In the genomic region with DNA sequence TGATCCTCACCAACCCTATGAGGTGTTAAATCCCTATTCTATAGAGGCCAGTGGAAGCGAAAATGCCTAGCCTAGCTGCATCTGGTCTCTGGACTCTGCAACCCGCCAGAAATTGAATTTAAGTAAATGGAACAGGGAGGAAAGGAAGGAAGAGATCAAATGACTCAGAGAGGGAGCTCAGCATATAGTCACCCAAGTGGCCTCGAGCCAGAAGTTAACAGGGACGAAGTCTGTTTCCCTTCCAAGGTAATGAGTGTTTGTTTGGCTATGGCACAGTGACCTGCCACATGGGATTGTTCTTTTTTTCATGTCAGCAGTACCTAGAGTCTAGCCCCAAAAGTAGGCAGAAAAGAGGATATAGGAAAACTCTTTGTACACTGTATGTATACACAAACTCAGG, we compare ENCODE assay signal across 10 cellular contexts.
DNase-seq lines count a peak whose midpoint lies in the region; ATAC-seq and TF ChIP-seq lines count a peak whose summit lies in the region.
"Had no signal": no experiment of that assay in that cellular context is flagged by ENCODE, and none has a peak within 500 bp of the region (broad histone marks: within the 10 kb centered on the region; RNA-seq: fewer than 3 reads in every experiment).

No MANE protein-coding gene starts in this region.

- CTCF ChIA-PET in activated CD4-positive, alpha-beta memory T cell treated with anti-CD3 and anti-CD28 coated beads for 36 hours (lab: Charles Lee): no interaction called here

- H3K27ac ChIP-seq in foreskin keratinocyte: no peak overlapping the region

- ATAC-seq in Right ventricle myocardium superior (ENCODE audit: poor library complexity) (peak; percentile 16), Right ventricle myocardium inferior (no peak), foreskin keratinocyte (peak; percentile 64), GM21576 (IDR thresholded peaks at IDR 0.05; ENCODE audit: unreplicated experiment) (no peak), HG02642 (IDR thresholded peaks at IDR 0.05; ENCODE audit: poor library complexity, unreplicated experiment) (no peak)

- no peaks in the 10 kb centered on the region for H3K36me3 Mint-ChIP-seq in activated CD4-positive, alpha-beta memory T cell treated with anti-CD3 and anti-CD28 coated beads for 36 hours

- DNase-seq in Right ventricle myocardium superior (no peak), Right ventricle myocardium inferior (ENCODE audit: missing footprints) (no peak), SHP77 (lab: John Stamatoyannopoulos, UW) (peak; percentile 22 to 26), foreskin keratinocyte (peak; percentile 44 to 74), ureter (ENCODE audit: low spot score) (peak; percentile 50)
- no peak for DNase-seq in activated CD4-positive, alpha-beta memory T cell treated with anti-CD3 and anti-CD28 coated beads for 36 hours
- DNase-seq: CD4-positive, CD25-positive, alpha-beta regulatory T cell had no signal

- no peaks in the 10 kb centered on the region for H3K27me3 Mint-ChIP-seq in activated CD4-positive, alpha-beta memory T cell treated with anti-CD3 and anti-CD28 coated beads for 36 hours
- H3K27me3 Mint-ChIP-seq: CD4-positive, CD25-positive, alpha-beta regulatory T cell had no signal

- intact Hi-C loops in Right ventricle myocardium superior (cut with DNase I) (no loop called here), Right ventricle myocardium inferior (cut with DNase I) (no loop called here)
- intact Hi-C loops in activated CD4-positive, alpha-beta memory T cell treated with anti-CD3 and anti-CD28 coated beads for 36 hours (cut with micrococcal nuclease): no loop called here

- peaks cover 24% of the 10 kb centered on the region for H3K4me1 ChIP-seq in foreskin keratinocyte

- H3K4me1 Mint-ChIP-seq in activated CD4-positive, alpha-beta memory T cell treated with anti-CD3 and anti-CD28 coated beads for 36 hours (ENCODE audit: low read depth): peaks cover 18% of the 10 kb centered on the region

- H3K9me3 Mint-ChIP-seq in activated CD4-positive, alpha-beta memory T cell treated with anti-CD3 and anti-CD28 coated beads for 36 hours: no peaks in the 10 kb centered on the region
- H3K9me3 Mint-ChIP-seq: CD4-positive, CD25-positive, alpha-beta regulatory T cell had no signal

- no peak overlapping the region for H3K27ac Mint-ChIP-seq in activated CD4-positive, alpha-beta memory T cell treated with anti-CD3 and anti-CD28 coated beads for 36 hours
- H3K27ac Mint-ChIP-seq: CD4-positive, CD25-positive, alpha-beta regulatory T cell had no signal

- no peak for TF ChIP-seq CTCF in foreskin keratinocyte (conservative IDR thresholded peaks at IDR 0.05)

- no peaks in the 10 kb centered on the region for H3K27me3 ChIP-seq in foreskin keratinocyte
- H3K27me3 ChIP-seq: dorsolateral prefrontal cortex had no signal

- no peak overlapping the region for H3K4me3 Mint-ChIP-seq in activated CD4-positive, alpha-beta memory T cell treated with anti-CD3 and anti-CD28 coated beads for 36 hours

- POLR2A ChIA-PET in activated CD4-positive, alpha-beta memory T cell treated with anti-CD3 and anti-CD28 coated beads for 36 hours (lab: Charles Lee): no interaction called here

Comparison
In these comparisons a context has a peak if more than half of its experiments do, and no peak if none do; other contexts are left out.
1. ATAC-seq: peak in Right ventricle myocardium superior (single experiment) and foreskin keratinocyte (single experiment); none in Right ventricle myocardium inferior (single experiment), GM21576 (single experiment) and HG02642 (single experiment).
2. DNase-seq: peak in SHP77 (2 of 2), foreskin keratinocyte (2 of 2) and ureter (single experiment); none in Right ventricle myocardium superior (single experiment), Right ventricle myocardium inferior (single experiment) and activated CD4-positive, alpha-beta memory T cell treated with anti-CD3 and anti-CD28 coated beads for 36 hours (single experiment).